17 cellular contexts compared by ENCODE assay signal in genomic region chr11:62266558-62266957, GRCh38. TPM values are rescaled to one million over a fixed set of nuclear protein-coding genes. Genes with fewer than 3 reads are reported as not detected.
DNase-seq lines count a peak whose midpoint lies in the region; ATAC-seq and TF ChIP-seq lines count a peak whose summit lies in the region.
"Had no signal": no experiment of that assay in that cellular context is flagged by ENCODE, and none has a peak within 500 bp of the region (broad histone marks: within the 10 kb centered on the region; RNA-seq: fewer than 3 reads in every experiment).

No MANE protein-coding gene starts in this region.

- CTCF ChIA-PET in PC-3 (lab: Charles Lee): interaction anchor here (0.5 kb wide), 1 partner anchor 323 kb away, joined by 3 read pairs; no protein-coding TSS in a partner anchor

- no peak overlapping the region for H3K4me3 ChIP-seq in PC-3 (ENCODE audit: low read length)
- H3K4me3 ChIP-seq in epithelial cell of esophagus (ENCODE audit: low read length): no peak overlapping the region
- H3K4me3 ChIP-seq: mucosa of descending colon, thoracic aorta had no signal

- H3F3A ChIP-seq in PC-3 (ENCODE audit: low read length, unreplicated experiment): peaks cover 4% of the 10 kb centered on the region

- intact Hi-C loops in PC-3 (cut with micrococcal nuclease): no loop called here

- no peaks in the 10 kb centered on the region for H3K36me3 ChIP-seq in PC-3 (ENCODE audit: low read depth, low read length)
- H3K36me3 ChIP-seq: thoracic aorta had no signal

- TF ChIP-seq CTCF in PC-3 (conservative IDR thresholded peaks at IDR 0.05; ENCODE audit: low read depth, low read length) (no peak), epithelial cell of esophagus (IDR thresholded peaks at IDR 0.05; ENCODE audit: insufficient read depth, low read depth, low read length, missing control alignments) (no peak)

- no peaks in the 10 kb centered on the region for H3K9me2 ChIP-seq in PC-3 (replicated peaks; ENCODE audit: low read length)

- POLR2A ChIA-PET in PC-3 (lab: Charles Lee; ENCODE audit: unreplicated experiment): no interaction called here

- BruUV-seq in PC-3 (replicated peaks; lab: Mats Ljungman, UMichigan): no TSS peak

- ATAC-seq in PC-3: peak; percentile 87
- ATAC-seq in stimulated activated naive CD8-positive, alpha-beta T cell treated with anti-CD3 and anti-CD28 coated beads, Interleukin-15, Interleukin-2, amounts not matched to agents 100 U/mL and 50 U/mL, for 24 hours: peak; percentile 95
- ATAC-seq: mucosa of descending colon had no signal

- no peaks in the 10 kb centered on the region for H4K20me1 ChIP-seq in PC-3 (ENCODE audit: low read length)

- H3K9ac ChIP-seq in PC-3 (ENCODE audit: low read length): no peak overlapping the region

- no peaks in the 10 kb centered on the region for H3K79me2 ChIP-seq in PC-3 (ENCODE audit: low read length)

- H3K27me3 ChIP-seq in PC-3 (ENCODE audit: low read length): peaks cover 13% of the 10 kb centered on the region

- H3K4me2 ChIP-seq in PC-3 (ENCODE audit: low read length): peak overlapping the region; percentile 61

- H3K9me3 ChIP-seq in PC-3 (ENCODE audit: low read length): no peaks in the 10 kb centered on the region
- H3K9me3 ChIP-seq: mucosa of descending colon, thoracic aorta had no signal

- peak; percentile 14 for DNase-seq in activated T-cell treated with anti-CD3 and anti-CD28 coated beads for 48 hours (ENCODE audit: low read depth)
- DNase-seq in activated T-cell treated with anti-CD3 and anti-CD28 coated beads for 4 hours: no peak
- peak; percentile 88 for DNase-seq in PC-3
- DNase-seq in epithelial cell of esophagus (ENCODE audit: low read depth): peak; percentile 73
- peak; percentile 12 for DNase-seq in stimulated activated naive CD8-positive, alpha-beta T cell treated with anti-CD3 and anti-CD28 coated beads, Interleukin-15, Interleukin-2, amounts not matched to agents 100 U/mL and 50 U/mL, for 24 hours
- no peak for DNase-seq in NCI-H2081 treated with DMSO at 0.1 percent for 48 hours (lab: John Stamatoyannopoulos, UW)
- no peak for DNase-seq in DMS114 treated with DMSO at 0.1 percent for 48 hours (lab: John Stamatoyannopoulos, UW; ENCODE audit: unreplicated experiment)
- DNase-seq in glomerular visceral epithelial cell (ENCODE audit: extremely low spot score): no peak
- DNase-seq: activated effector memory CD4-positive, alpha-beta T cell treated with Interleukin-2 at 50 U/mL for 16 hours; DMS 273 treated with DMSO at 0.1 percent for 48 hours; effector CD8-positive, alpha-beta T cell; mucosa of descending colon; occipital lobe had no signal

- peak overlapping the region; percentile 52 for H2AFZ ChIP-seq in PC-3 (ENCODE audit: low read length)

- peaks cover 47% of the 10 kb centered on the region for H3K4me1 ChIP-seq in PC-3 (ENCODE audit: insufficient read depth, low read length)

- peak overlapping the region; percentile 66 for H3K27ac ChIP-seq in PC-3 (ENCODE audit: low read length)
- H3K27ac ChIP-seq: thoracic aorta had no signal

RNA-seq across cellular contexts. Expression of gene SCGB2A2, which starts 3.4 kb away (rescaled TPM):
- not detected in 2 replicates for total RNA-seq in PC-3 (2014; rRNA removed)
- total RNA-seq: B cell, glomerular endothelial cell, mucosa of descending colon, occipital lobe, skeletal muscle tissue had no signal

RNA-seq across cellular contexts. Expression of gene SCGB1D2, which starts 24.5 kb away (rescaled TPM):
- total RNA-seq in PC-3 (2014; rRNA removed): not detected in 2 replicates
- total RNA-seq: B cell, glomerular endothelial cell, mucosa of descending colon, occipital lobe, skeletal muscle tissue, thoracic aorta had no signal

RNA-seq across cellular contexts. Expression of gene SCGB1D4, which starts 32.3 kb away (rescaled TPM):
- not detected in 2 replicates for total RNA-seq in PC-3 (2014; rRNA removed)
- total RNA-seq: B cell, glomerular endothelial cell, mucosa of descending colon, occipital lobe, skeletal muscle tissue, thoracic aorta had no signal

RNA-seq across cellular contexts. Expression of gene SCGB2A1, which starts 58.1 kb away (rescaled TPM):
- not detected in 2 replicates for total RNA-seq in PC-3 (2014; rRNA removed)
- total RNA-seq: B cell, glomerular endothelial cell, occipital lobe, skeletal muscle tissue, thoracic aorta had no signal

Comparison
In these comparisons a context has a peak if more than half of its experiments do, and no peak if none do; other contexts are left out.
1. DNase-seq: peak in activated T-cell treated with anti-CD3 and anti-CD28 coated beads for 48 hours (single experiment), PC-3 (single experiment), epithelial cell of esophagus (single experiment) and stimulated activated naive CD8-positive, alpha-beta T cell treated with anti-CD3 and anti-CD28 coated beads, Interleukin-15, Interleukin-2, amounts not matched to agents 100 U/mL and 50 U/mL, for 24 hours (single experiment); none in activated T-cell treated with anti-CD3 and anti-CD28 coated beads for 4 hours (single experiment), NCI-H2081 treated with DMSO at 0.1 percent for 48 hours (single experiment), DMS114 treated with DMSO at 0.1 percent for 48 hours (single experiment) and glomerular visceral epithelial cell (single experiment).